Comparison of ENCODE assay signal across 15 cellular contexts in the genomic region with DNA sequence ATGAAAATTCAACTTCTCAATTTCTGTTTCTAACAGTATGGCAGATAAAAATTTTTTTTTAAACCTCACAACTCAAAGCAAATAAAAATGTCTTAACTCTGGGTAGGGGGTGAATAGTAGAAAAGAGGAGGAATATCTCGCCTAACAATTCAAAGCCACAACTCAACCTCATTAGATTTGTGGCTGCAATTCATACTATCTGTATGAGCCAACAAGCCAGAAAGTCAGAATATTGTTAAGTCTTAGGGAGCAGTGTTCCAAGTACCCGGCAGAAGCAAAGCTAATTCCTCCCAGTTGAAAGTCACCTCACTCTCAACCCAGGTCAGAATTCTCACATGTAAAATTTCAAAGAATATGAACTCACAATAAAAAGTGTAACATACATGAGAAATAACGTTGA.
"Had no signal": no experiment of that assay in that cellular context is flagged by ENCODE, and none has a peak within 500 bp of the region (broad histone marks: within the 10 kb centered on the region; RNA-seq: fewer than 3 reads in every experiment).

No MANE protein-coding gene starts in this region.

- H3K4me3 ChIP-seq: ascending aorta, spleen, suprapubic skin, upper lobe of right lung had no signal

- H3K27ac ChIP-seq: ascending aorta, spleen, suprapubic skin, upper lobe of right lung had no signal

- H3K9me3 Mint-ChIP-seq: stimulated activated naive CD8-positive, alpha-beta T cell treated with anti-CD3 and anti-CD28 coated beads, Interleukin-15, Interleukin-2, amounts not matched to agents 100 ng/mL and 50 ng/mL, for 24 hours had no signal

- H3K27ac Mint-ChIP-seq: activated naive CD4-positive, alpha-beta T cell treated with anti-CD3 and anti-CD28 coated beads for 36 hours; activated naive CD8-positive, alpha-beta T cell treated with anti-CD3 and anti-CD28 coated beads, Interleukin-2, amount 50 U/mL, for 24 hours; activated T-helper 2 cell treated with anti-CD3 and anti-CD28 coated beads, Interferon-gamma antibody, Interleukin-2, Interleukin-4, amounts not matched to agents 10 μg/mL and 5 μg/mL and 100 μg/mL, durations not matched to agents 14 hours and 24 hours and 36 hours; stimulated activated naive CD8-positive, alpha-beta T cell treated with anti-CD3 and anti-CD28 coated beads, Interleukin-15, Interleukin-2, amounts not matched to agents 100 ng/mL and 50 ng/mL, for 24 hours had no signal

- FAIRE-seq: endometrium had no signal

- H3K27me3 ChIP-seq: ascending aorta, spleen, suprapubic skin, upper lobe of right lung had no signal

- H3K27me3 Mint-ChIP-seq: activated naive CD8-positive, alpha-beta T cell treated with anti-CD3 and anti-CD28 coated beads, Interleukin-2, amount 50 U/mL, for 24 hours; stimulated activated naive CD8-positive, alpha-beta T cell treated with anti-CD3 and anti-CD28 coated beads, Interleukin-15, Interleukin-2, amounts not matched to agents 100 ng/mL and 50 ng/mL, for 24 hours had no signal

- DNase-seq: activated CD4-positive, CD25-positive, alpha-beta regulatory T cell; activated naive CD4-positive, alpha-beta T cell treated with anti-CD3 and anti-CD28 coated beads for 36 hours; activated naive CD8-positive, alpha-beta T cell treated with anti-CD3 and anti-CD28 coated beads, Interleukin-2, amount 50 U/mL, for 24 hours; caudate nucleus; islet precursor cell; spleen; upper lobe of right lung had no signal

- ATAC-seq: activated naive CD8-positive, alpha-beta T cell treated with anti-CD3 and anti-CD28 coated beads, Interleukin-2, amount 50 U/mL, for 24 hours; left lobe of liver; sciatic nerve; upper lobe of right lung had no signal

- H3K36me3 ChIP-seq: suprapubic skin, upper lobe of right lung had no signal

- H3K4me3 Mint-ChIP-seq: activated naive CD4-positive, alpha-beta T cell treated with anti-CD3 and anti-CD28 coated beads for 36 hours; activated naive CD8-positive, alpha-beta T cell treated with anti-CD3 and anti-CD28 coated beads, Interleukin-2, amount 50 U/mL, for 24 hours; nephron; stimulated activated naive CD8-positive, alpha-beta T cell treated with anti-CD3 and anti-CD28 coated beads, Interleukin-15, Interleukin-2, amounts not matched to agents 100 ng/mL and 50 ng/mL, for 24 hours had no signal

- H3K9me3 ChIP-seq: ascending aorta, spleen, suprapubic skin, upper lobe of right lung had no signal
